10 cellular contexts compared by ENCODE assay signal in the genomic region with DNA sequence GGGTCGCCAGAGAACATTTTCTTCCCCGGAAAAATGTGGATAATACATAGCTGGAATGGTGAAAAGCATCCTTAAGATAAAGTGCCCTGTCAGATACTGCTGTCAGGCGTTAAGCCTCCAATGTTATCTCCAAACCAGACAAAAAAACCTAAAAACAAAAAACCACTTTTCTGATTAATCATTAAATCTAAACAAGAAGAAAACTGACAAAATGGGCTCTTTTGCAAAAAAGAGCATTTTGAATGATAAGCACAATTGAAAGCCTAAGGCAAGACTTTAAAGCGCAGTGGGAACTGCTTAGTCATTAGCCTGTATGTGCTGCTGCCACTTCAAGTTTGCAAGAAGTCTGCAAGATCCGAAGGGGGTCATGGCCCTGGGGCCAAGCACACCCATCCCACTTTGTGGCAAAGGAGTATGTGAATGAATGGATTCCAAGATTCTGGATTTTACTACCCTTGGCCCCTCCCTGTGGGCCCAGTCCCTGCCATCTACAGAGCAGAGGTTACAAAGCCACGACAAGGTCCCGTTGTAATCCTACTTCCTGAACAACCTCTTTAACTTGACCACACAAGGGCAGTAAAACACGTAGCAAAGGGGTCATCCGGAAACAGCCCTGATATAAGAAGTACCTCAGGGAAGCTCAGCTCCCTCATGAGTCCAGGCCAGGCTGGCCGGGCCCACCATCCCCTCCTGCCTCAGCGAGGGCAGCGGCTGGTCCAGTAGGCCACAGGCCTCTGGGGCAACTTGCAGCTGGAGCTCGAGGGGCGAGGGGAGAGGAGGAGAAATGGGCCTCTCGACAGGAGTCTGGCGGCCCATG. TPM values are rescaled to one million over a fixed set of nuclear protein-coding genes. Genes with fewer than 3 reads are reported as not detected.
DNase-seq lines count a peak whose midpoint lies in the region; TF ChIP-seq lines count a peak whose summit lies in the region.
"Had no signal": no experiment of that assay in that cellular context is flagged by ENCODE, and none has a peak within 500 bp of the region (broad histone marks: within the 10 kb centered on the region; RNA-seq: fewer than 3 reads in every experiment).

No MANE protein-coding gene starts in this region.

- peaks cover 54 to 58% of the 10 kb centered on the region in 2 experiments for H3K4me1 ChIP-seq in neutrophil (ENCODE audit: control insufficient read depth in 1 of 2, insufficient read depth in 1 of 2, low read depth in 1 of 2, low read length in 1 of 2)

- H3K27me3 ChIP-seq in neutrophil: peaks cover 5% of the 10 kb centered on the region

- DNase-seq in EL (peak; percentile 81), RWPE1 (ENCODE audit: low spot score) (no peak), erythroblast (lab: John Stamatoyannopoulos, UW) (peak; percentile 80 to 82), DMS79 treated with DMSO at 0.1 percent for 48 hours (lab: John Stamatoyannopoulos, UW) (no peak), GDM1 (lab: John Stamatoyannopoulos, UW) (no peak), mucosa of gallbladder (ENCODE audit: low spot score) (no peak), NCI-H2107 (lab: John Stamatoyannopoulos, UW) (no peak)
- DNase-seq: DND-41, T-helper 9 cell had no signal

- CTCF ChIA-PET in RWPE1 (lab: Yijun Ruan, JAX): interaction anchor here (1.0 kb wide), 1 partner anchor 56 kb away, joined by 7 read pairs; no protein-coding TSS in a partner anchor

- TF ChIP-seq POLR2A in erythroblast (IDR thresholded peaks at IDR 0.05; ENCODE audit: low read length): peak; percentile 11

- H3K4me3 ChIP-seq in neutrophil (ENCODE audit: low read depth in 1 of 2, low read length in 1 of 2): no peak overlapping the region

- no peaks in the 10 kb centered on the region for H3K36me3 ChIP-seq in neutrophil

- POLR2A ChIA-PET in RWPE1 (lab: Yijun Ruan, JAX; ENCODE audit: low non-redundant PET): no interaction called here

- TF ChIP-seq CTCF in RWPE1 (conservative IDR thresholded peaks at IDR 0.05; ENCODE audit: low read depth) (no peak), neutrophil (IDR thresholded peaks at IDR 0.05) (no peak)

- H3K27ac ChIP-seq in RWPE1: peak overlapping the region; percentile 93
- H3K27ac ChIP-seq in neutrophil: peak overlapping the region; percentile 62

- no peaks in the 10 kb centered on the region for H3K9me3 ChIP-seq in neutrophil

RNA-seq across cellular contexts. Expression of gene SHB, which starts 29.7 kb away (rescaled TPM):
- 54.5 TPM for total RNA-seq in mucosa of gallbladder

Comparison
In these comparisons a context has a peak if more than half of its experiments do, and no peak if none do; other contexts are left out.
1. DNase-seq: peak in EL (single experiment) and erythroblast (2 of 2); none in RWPE1 (single experiment), DMS79 treated with DMSO at 0.1 percent for 48 hours (single experiment), GDM1 (single experiment), mucosa of gallbladder (single experiment) and NCI-H2107 (single experiment).